Comparison of ENCODE assay signal across 8 cellular contexts in genomic region chr3:13377741-13378140, GRCh38. TPM values are rescaled to one million over a fixed set of nuclear protein-coding genes. Genes with fewer than 3 reads are reported as not detected.
DNase-seq lines count a peak whose midpoint lies in the region; ATAC-seq and TF ChIP-seq lines count a peak whose summit lies in the region.
"Not testable (repeated sequence)": the region's sequence is repeated elsewhere in the genome, so short reads cannot be mapped to it uniquely, and the experiment has no call there.
"Had no signal": no experiment of that assay in that cellular context is flagged by ENCODE, and none has a peak within 500 bp of the region (broad histone marks: within the 10 kb centered on the region; RNA-seq: fewer than 3 reads in every experiment).

No MANE protein-coding gene starts in this region.

- not testable (repeated sequence) for ATAC-seq in CD8-positive, alpha-beta T cell; activated naive CD4-positive, alpha-beta T cell treated with anti-CD3 and anti-CD28 coated beads, Interleukin-2, amount 50 U/mL, for 72 hours; natural killer cell; stimulated activated effector memory CD8-positive, alpha-beta T cell treated with anti-CD3 and anti-CD28 coated beads, Interleukin-12 subunit alpha, Interleukin-12 subunit beta, amount 100 ng/mL, for 72 hours

- CTCF ChIA-PET in CD8-positive, alpha-beta T cell (lab: Charles Lee): interaction anchor here (1.6 to 4.2 kb wide), 2 partner anchors 29 to 75 kb away, joined by 4 to 23 read pairs; no protein-coding TSS in a partner anchor
- CTCF ChIA-PET in HEK293 (lab: Yijun Ruan, JAX); activated CD4-positive, alpha-beta memory T cell treated with anti-CD3 and anti-CD28 coated beads for 36 hours (lab: Charles Lee): not testable (repeated sequence)

- H3K4me1 ChIP-seq in CD8-positive, alpha-beta T cell (ENCODE audit: insufficient read depth, low read length); HEK293 (ENCODE audit: control insufficient read depth, insufficient read depth, low read length); endodermal cell (ENCODE audit: control insufficient read depth, insufficient read depth, low read length): not testable (repeated sequence)

- not testable (repeated sequence) for H3K4me3 ChIP-seq in CD8-positive, alpha-beta T cell (ENCODE audit: low read depth, low read length); HEK293 (ENCODE audit: low read depth, low read length); endodermal cell (ENCODE audit: low read length)

- H3K36me3 Mint-ChIP-seq in CD8-positive, alpha-beta T cell: peaks cover 68% of the 10 kb centered on the region
- peaks cover 34% of the 10 kb centered on the region for H3K36me3 Mint-ChIP-seq in activated CD4-positive, alpha-beta memory T cell treated with anti-CD3 and anti-CD28 coated beads for 36 hours
- H3K36me3 Mint-ChIP-seq in activated naive CD4-positive, alpha-beta T cell treated with anti-CD3 and anti-CD28 coated beads, Interleukin-2, amount 50 U/mL, for 72 hours: peaks cover 14 to 18% of the 10 kb centered on the region in 2 donors
- not testable (repeated sequence) for H3K36me3 Mint-ChIP-seq in endodermal cell (ENCODE audit: low read depth)
- H3K36me3 Mint-ChIP-seq in natural killer cell: peaks cover 19% of the 10 kb centered on the region
- peaks cover 51% of the 10 kb centered on the region for H3K36me3 Mint-ChIP-seq in stimulated activated effector memory CD8-positive, alpha-beta T cell treated with anti-CD3 and anti-CD28 coated beads, Interleukin-12 subunit alpha, Interleukin-12 subunit beta, amount 100 ng/mL, for 72 hours

- H3K36me3 ChIP-seq in CD8-positive, alpha-beta T cell (ENCODE audit: insufficient read depth, low read length): peaks cover 88% of the 10 kb centered on the region
- H3K36me3 ChIP-seq in HEK293 (ENCODE audit: control insufficient read depth in 2 of 2, insufficient read depth in 1 of 2, low read length in 2 of 2): peaks cover 15 to 97% of the 10 kb centered on the region in 2 experiments
- H3K36me3 ChIP-seq in endodermal cell (ENCODE audit: control insufficient read depth, insufficient read depth, low read length): not testable (repeated sequence)

- peak overlapping the region; percentile 5 for H3K27ac Mint-ChIP-seq in CD8-positive, alpha-beta T cell
- peak overlapping the region; percentile 55 for H3K27ac Mint-ChIP-seq in activated CD4-positive, alpha-beta memory T cell treated with anti-CD3 and anti-CD28 coated beads for 36 hours
- peak overlapping the region; percentile 62 to 94 for H3K27ac Mint-ChIP-seq in activated naive CD4-positive, alpha-beta T cell treated with anti-CD3 and anti-CD28 coated beads, Interleukin-2, amount 50 U/mL, for 72 hours
- H3K27ac Mint-ChIP-seq in endodermal cell: peak overlapping the region; percentile 28
- peak overlapping the region; percentile 21 to 51 for H3K27ac Mint-ChIP-seq in natural killer cell
- peak overlapping the region; percentile 78 for H3K27ac Mint-ChIP-seq in stimulated activated effector memory CD8-positive, alpha-beta T cell treated with anti-CD3 and anti-CD28 coated beads, Interleukin-12 subunit alpha, Interleukin-12 subunit beta, amount 100 ng/mL, for 72 hours

- intact Hi-C loops in CD8-positive, alpha-beta T cell (cut with DNase I, micrococcal nuclease); activated CD4-positive, alpha-beta memory T cell treated with anti-CD3 and anti-CD28 coated beads for 36 hours (cut with micrococcal nuclease); natural killer cell (cut with micrococcal nuclease): not testable (repeated sequence)

- H3K27ac ChIP-seq in CD8-positive, alpha-beta T cell (ENCODE audit: low read depth, low read length); HEK293 (ENCODE audit: extremely low read depth, low read depth, low read length); endodermal cell (ENCODE audit: low read depth, low read length): not testable (repeated sequence)

- not testable (repeated sequence) for H3K9me3 Mint-ChIP-seq in CD8-positive, alpha-beta T cell; activated CD4-positive, alpha-beta memory T cell treated with anti-CD3 and anti-CD28 coated beads for 36 hours; activated naive CD4-positive, alpha-beta T cell treated with anti-CD3 and anti-CD28 coated beads, Interleukin-2, amount 50 U/mL, for 72 hours; endodermal cell; natural killer cell; stimulated activated effector memory CD8-positive, alpha-beta T cell treated with anti-CD3 and anti-CD28 coated beads, Interleukin-12 subunit alpha, Interleukin-12 subunit beta, amount 100 ng/mL, for 72 hours

- TF ChIP-seq CTCF in CD8-positive, alpha-beta T cell (IDR thresholded peaks at IDR 0.05); HEK293 (tag by site-specific recombination; IDR thresholded peaks at IDR 0.05); endodermal cell (conservative IDR thresholded peaks at IDR 0.05); natural killer cell (IDR thresholded peaks at IDR 0.05): not testable (repeated sequence)

- H3K4me1 Mint-ChIP-seq in CD8-positive, alpha-beta T cell (ENCODE audit: low read depth); activated CD4-positive, alpha-beta memory T cell treated with anti-CD3 and anti-CD28 coated beads for 36 hours (ENCODE audit: low read depth); endodermal cell: not testable (repeated sequence)
- H3K4me1 Mint-ChIP-seq in natural killer cell: peaks cover 20% of the 10 kb centered on the region in 2 donors
- peaks cover 24% of the 10 kb centered on the region for H3K4me1 Mint-ChIP-seq in stimulated activated effector memory CD8-positive, alpha-beta T cell treated with anti-CD3 and anti-CD28 coated beads, Interleukin-12 subunit alpha, Interleukin-12 subunit beta, amount 100 ng/mL, for 72 hours

- WGBS in endodermal cell (ENCODE audit: insufficient coverage in 1 of 2, insufficient read length in 1 of 2), 2 experiments: 83 to 100% methylated on average over 2 of the region's 2 CpGs

- H3K9ac ChIP-seq in endodermal cell (ENCODE audit: extremely low read depth, low read length, poor library complexity, severe bottlenecking): not testable (repeated sequence)

- DNase-seq in CD8-positive, alpha-beta T cell; activated CD4-positive, alpha-beta memory T cell treated with anti-CD3 and anti-CD28 coated beads for 36 hours; activated naive CD4-positive, alpha-beta T cell treated with anti-CD3 and anti-CD28 coated beads, Interleukin-2, amount 50 U/mL, for 72 hours (ENCODE audit: low spot score in 2 of 2); endodermal cell; natural killer cell; stimulated activated effector memory CD8-positive, alpha-beta T cell treated with anti-CD3 and anti-CD28 coated beads, Interleukin-12 subunit alpha, Interleukin-12 subunit beta, amount 100 ng/mL, for 72 hours (ENCODE audit: low spot score in 2 of 2): not testable (repeated sequence)

- POLR2A ChIA-PET in CD8-positive, alpha-beta T cell (lab: Charles Lee); HEK293 (lab: Yijun Ruan, JAX); activated CD4-positive, alpha-beta memory T cell treated with anti-CD3 and anti-CD28 coated beads for 36 hours (lab: Charles Lee): not testable (repeated sequence)

- not testable (repeated sequence) for H3K27me3 Mint-ChIP-seq in CD8-positive, alpha-beta T cell (ENCODE audit: low read depth); activated CD4-positive, alpha-beta memory T cell treated with anti-CD3 and anti-CD28 coated beads for 36 hours; endodermal cell (ENCODE audit: insufficient read depth); natural killer cell (ENCODE audit: low read depth in 2 of 2)

- H3K4me3 Mint-ChIP-seq in CD8-positive, alpha-beta T cell; activated CD4-positive, alpha-beta memory T cell treated with anti-CD3 and anti-CD28 coated beads for 36 hours; endodermal cell; natural killer cell; stimulated activated effector memory CD8-positive, alpha-beta T cell treated with anti-CD3 and anti-CD28 coated beads, Interleukin-12 subunit alpha, Interleukin-12 subunit beta, amount 100 ng/mL, for 72 hours: not testable (repeated sequence)

- H3K27me3 ChIP-seq in CD8-positive, alpha-beta T cell (ENCODE audit: insufficient read depth, low read length); endodermal cell (ENCODE audit: control insufficient read depth, insufficient read depth, low read length, poor library complexity, severe bottlenecking): not testable (repeated sequence)

- H3K9me3 ChIP-seq in CD8-positive, alpha-beta T cell (ENCODE audit: low read length); HEK293 (ENCODE audit: control insufficient read depth, insufficient read depth, low read depth, low read length); endodermal cell (ENCODE audit: control insufficient read depth, low read length): not testable (repeated sequence)

TF ChIP-seq in HEK293, 187 proteins besides CTCF, POLR2A, EP300 and RAD21:
- TF ChIP-seq ZFHX2 (tag by site-specific recombination; conservative IDR thresholded peaks at IDR 0.05) (peak; percentile 58), EGR2 (tag by site-specific recombination; IDR thresholded peaks at IDR 0.05; ENCODE audit: low read depth) (peak; percentile 75)

RNA-seq across cellular contexts. Expression of gene NUP210, which starts 42.4 kb away (rescaled TPM):
- total RNA-seq in CD8-positive, alpha-beta T cell: 10 to 100 TPM; 80.6 to 82.6 TPM
- 100 to 1,000 TPM; 140 to 144 TPM for total RNA-seq in activated CD4-positive, alpha-beta memory T cell treated with anti-CD3 and anti-CD28 coated beads for 36 hours
- 100 to 1,000 TPM; 116 to 147 TPM for total RNA-seq in activated naive CD4-positive, alpha-beta T cell treated with anti-CD3 and anti-CD28 coated beads, Interleukin-2, amount 50 U/mL, for 72 hours
- total RNA-seq in endodermal cell (10 to 100 TPM; 43.0 to 62.3 TPM), natural killer cell (100 to 1,000 TPM; 156 to 194 (median 179) TPM)
- polyA plus RNA-seq in endodermal cell (2013, experiment 1 of 2): 39.4 TPM
- 36.6 TPM for polyA plus RNA-seq in endodermal cell (2013, experiment 2 of 2)
- total RNA-seq: GM23248 had no signal

Comparison
In these comparisons a context has a peak if more than half of its experiments do, and no peak if none do; other contexts are left out.
1. H3K27ac Mint-ChIP-seq: peak in every context shown above with its lines; median percentile 78 in activated naive CD4-positive, alpha-beta T cell treated with anti-CD3 and anti-CD28 coated beads, Interleukin-2, amount 50 U/mL, for 72 hours; 78 in stimulated activated effector memory CD8-positive, alpha-beta T cell treated with anti-CD3 and anti-CD28 coated beads, Interleukin-12 subunit alpha, Interleukin-12 subunit beta, amount 100 ng/mL, for 72 hours; 55 in activated CD4-positive, alpha-beta memory T cell treated with anti-CD3 and anti-CD28 coated beads for 36 hours; 36 in natural killer cell; 28 in endodermal cell; 5 in CD8-positive, alpha-beta T cell.